Comparison of ENCODE assay signal across 8 cellular contexts in the genomic region with DNA sequence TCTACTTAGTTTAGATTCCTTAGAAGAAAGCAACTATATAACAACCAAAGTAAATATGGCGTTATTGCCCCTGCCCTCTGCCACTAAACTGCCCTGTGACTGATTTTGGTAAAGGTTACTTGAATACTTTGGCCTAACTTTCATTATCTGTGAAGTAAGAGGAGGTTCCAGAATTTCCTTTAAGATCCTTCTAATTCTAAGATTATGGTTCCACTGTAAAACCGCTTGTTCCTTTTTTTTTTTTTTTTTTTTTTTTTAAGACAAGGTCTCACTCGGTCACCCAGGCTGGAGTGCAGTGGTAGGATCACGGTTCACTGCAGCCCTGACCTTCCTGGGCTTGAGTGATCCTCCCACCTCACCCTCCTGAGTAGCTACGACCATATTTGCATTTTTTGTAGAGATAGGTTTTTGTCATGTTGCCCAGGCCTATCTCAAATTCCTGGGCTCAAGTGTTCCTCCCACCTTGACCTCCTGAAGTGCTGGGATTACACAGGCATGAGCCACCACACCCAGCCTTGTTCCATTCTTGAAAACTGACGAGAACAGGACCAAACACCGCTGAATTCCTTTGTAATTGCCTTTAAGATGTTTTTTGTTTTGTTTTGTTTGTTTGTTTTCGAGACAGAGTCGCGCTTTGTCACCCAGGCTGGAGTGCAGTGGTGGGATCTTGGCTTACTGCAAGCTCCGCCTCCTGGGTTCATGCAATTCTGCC. TPM values are rescaled to one million over a fixed set of nuclear protein-coding genes. Genes with fewer than 3 reads are reported as not detected.
DNase-seq lines count a peak whose midpoint lies in the region; ATAC-seq lines count a peak whose summit lies in the region.

No MANE protein-coding gene starts in this region.

- H3K4me2 ChIP-seq in trophoblast cell (ENCODE audit: low read length) = no peak overlapping the region

- H3K14ac ChIP-seq in trophoblast cell (ENCODE audit: low read length) = no peak overlapping the region

- H2BK12ac ChIP-seq in trophoblast cell (ENCODE audit: low read length) = no peak overlapping the region

- peak; percentile 53 for ATAC-seq in HG03520 (IDR thresholded peaks at IDR 0.05; ENCODE audit: unreplicated experiment)

- H4K8ac ChIP-seq in trophoblast cell (ENCODE audit: low read depth, low read length) = no peak overlapping the region

- peak; percentile 13 for DNase-seq in activated effector memory CD4-positive, alpha-beta T cell treated with anti-CD3 and anti-CD28 coated beads, Interleukin-2, amount 50 U/mL, for 16 hours
- DNase-seq in activated effector memory CD4-positive, alpha-beta T cell treated with Interleukin-2 at 50 U/mL for 16 hours = no peak
- DNase-seq in astrocyte of the hippocampus (ENCODE audit: low read depth, low spot score) (peak; percentile 62), trophoblast cell (peak; percentile 91 to 97), NCI-H526 (lab: John Stamatoyannopoulos, UW) (no peak), amygdala (lab: John Stamatoyannopoulos, UW) (no peak), NCI-H524 treated with DMSO at 0.1 percent for 48 hours (lab: John Stamatoyannopoulos, UW) (no peak)

- H2AFZ ChIP-seq in trophoblast cell (ENCODE audit: insufficient read depth, low read length, poor library complexity) = no peak overlapping the region

- no peak overlapping the region for H3K18ac ChIP-seq in trophoblast cell (ENCODE audit: low read length)

- H3K79me1 ChIP-seq in trophoblast cell (ENCODE audit: low read length) = no peaks in the 10 kb centered on the region

- WGBS in trophoblast cell (ENCODE audit: extremely low coverage, insufficient coverage, insufficient read length) = no CpG with 5 or more reads among the region's 11 CpGs

- peaks cover 17% of the 10 kb centered on the region for H3K79me2 ChIP-seq in trophoblast cell (ENCODE audit: control insufficient read depth, insufficient read depth, low read length, poor library complexity)

- no peak overlapping the region for H2BK5ac ChIP-seq in trophoblast cell (ENCODE audit: low read depth, low read length, poor library complexity)

- H3K4ac ChIP-seq in trophoblast cell (ENCODE audit: low read depth, low read length) = no peak overlapping the region

- no peak overlapping the region for H4K91ac ChIP-seq in trophoblast cell (ENCODE audit: low read depth, low read length)

- H3K4me3 ChIP-seq in trophoblast cell (ENCODE audit: low read depth, low read length) = no peak overlapping the region

- no peaks in the 10 kb centered on the region for H3K27me3 ChIP-seq in trophoblast cell (ENCODE audit: insufficient read depth, low read length)

- no peaks in the 10 kb centered on the region for H3K9me3 ChIP-seq in trophoblast cell (ENCODE audit: insufficient read depth, low read depth, low read length)

- no peak overlapping the region for H2BK120ac ChIP-seq in trophoblast cell (ENCODE audit: insufficient read depth, low read length, poor library complexity)

- H4K12ac ChIP-seq in trophoblast cell (ENCODE audit: low read depth, low read length) = no peak overlapping the region

- H3K9ac ChIP-seq in trophoblast cell (ENCODE audit: low read length) = no peak overlapping the region

- peaks cover 0 to 2% of the 10 kb centered on the region in 2 experiments for H3K4me1 ChIP-seq in trophoblast cell (ENCODE audit: control insufficient read depth in 1 of 2, insufficient read depth in 2 of 2, low read length in 2 of 2)

- no peak overlapping the region for H2AK5ac ChIP-seq in trophoblast cell (ENCODE audit: low read length)

- H3K36me3 ChIP-seq in trophoblast cell (ENCODE audit: control insufficient read depth in 1 of 2, insufficient read depth in 2 of 2, low read length in 2 of 2) = peaks cover 20 to 21% of the 10 kb centered on the region in 2 experiments

- H3K23ac ChIP-seq in trophoblast cell (ENCODE audit: low read length) = no peak overlapping the region

- no peak overlapping the region for H3K27ac ChIP-seq in trophoblast cell (ENCODE audit: low read depth, low read length)

RNA-seq across cellular contexts. Expression of gene PDS5A, which starts 7.0 kb away (rescaled TPM):
- 32.5 and 33.8 TPM in 2 replicates for polyA plus RNA-seq in trophoblast cell (2013)

Comparison
In these comparisons a context has a peak if more than half of its experiments do, and no peak if none do; other contexts are left out.
1. DNase-seq: peak in activated effector memory CD4-positive, alpha-beta T cell treated with anti-CD3 and anti-CD28 coated beads, Interleukin-2, amount 50 U/mL, for 16 hours (single experiment), astrocyte of the hippocampus (single experiment) and trophoblast cell (2 of 2); none in activated effector memory CD4-positive, alpha-beta T cell treated with Interleukin-2 at 50 U/mL for 16 hours (single experiment), NCI-H526 (0 of 2), amygdala (0 of 56) and NCI-H524 treated with DMSO at 0.1 percent for 48 hours (single experiment).